Comparison of ENCODE assay signal across 31 cellular contexts in the genomic region with DNA sequence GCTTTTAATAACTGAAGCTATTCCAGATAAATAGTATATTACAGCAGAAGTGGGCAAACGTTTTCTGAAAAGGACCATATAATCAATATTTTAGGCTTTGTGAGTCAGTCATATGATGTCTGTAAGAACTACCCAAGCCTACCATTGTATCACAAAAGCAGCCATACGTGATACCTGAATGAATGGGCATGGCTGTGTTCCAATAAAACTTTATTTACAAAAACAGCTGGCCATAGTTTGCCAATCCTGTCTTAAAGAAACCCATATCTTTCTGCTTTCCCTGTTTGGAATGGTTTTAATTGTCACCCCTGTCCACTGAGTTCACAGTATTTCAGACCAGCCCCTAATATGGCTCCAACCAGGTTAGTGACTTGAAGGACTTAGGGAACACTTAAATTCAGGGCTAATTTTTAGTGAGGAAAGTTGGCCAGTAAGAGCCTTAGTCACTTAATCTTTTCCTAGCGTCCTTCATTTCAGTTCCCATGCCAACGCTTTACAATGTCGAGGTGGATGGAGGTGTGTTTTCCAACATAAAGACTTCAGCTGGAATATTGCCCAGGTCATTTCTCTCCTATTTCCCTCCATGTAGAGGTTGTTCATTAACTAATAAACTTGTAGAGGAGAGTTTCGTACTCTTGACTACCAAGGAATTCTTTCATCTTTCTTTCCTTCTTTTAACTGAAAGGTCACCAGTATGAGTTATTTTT.
A peak's percentile ranks its signal among the peaks of the same experiment; 100 is the strongest.
DNase-seq lines count a peak whose midpoint lies in the region; ATAC-seq and TF ChIP-seq lines count a peak whose summit lies in the region.
"Had no signal": no experiment of that assay in that cellular context is flagged by ENCODE, and none has a peak within 500 bp of the region (broad histone marks: within the 10 kb centered on the region; RNA-seq: fewer than 3 reads in every experiment).

No MANE protein-coding gene starts in this region.

- peaks cover 4% of the 10 kb centered on the region for H3K36me3 Mint-ChIP-seq in osteocyte (ENCODE audit: unreplicated experiment)
- no peaks in the 10 kb centered on the region for H3K36me3 Mint-ChIP-seq in activated naive CD8-positive, alpha-beta T cell treated with anti-CD3 and anti-CD28 coated beads, Interleukin-2, amount 50 U/mL, for 24 hours (ENCODE audit: low read depth)
- H3K36me3 Mint-ChIP-seq in T-helper 17 cell (ENCODE audit: low read depth), result no peaks in the 10 kb centered on the region
- H3K36me3 Mint-ChIP-seq: activated CD4-positive, alpha-beta memory T cell treated with anti-CD3 and anti-CD28 coated beads for 36 hours; activated naive CD8-positive, alpha-beta T cell; CD4-positive, CD25-positive, alpha-beta regulatory T cell; natural killer cell treated with Interleukin-12 subunit alpha and Interleukin-12 subunit beta and Interleukin-15 and Interleukin-18, amount 100 ng/mL, for 72 hours; T-cell had no signal

- no peaks in the 10 kb centered on the region for H3K9me3 ChIP-seq in T-helper 17 cell (ENCODE audit: control insufficient read depth, low read length, poor library complexity, severe bottlenecking)
- H3K9me3 ChIP-seq: ascending aorta, gastroesophageal sphincter, right lobe of liver, SJSA1 had no signal

- peak; percentile 62 for DNase-seq in Caki2 (ENCODE audit: low read depth)
- peak; percentile 94 for DNase-seq in DMS53 (lab: John Stamatoyannopoulos, UW)
- DNase-seq in osteocyte (ENCODE audit: extremely low spot score, unreplicated experiment), result no peak
- no peak for DNase-seq in activated naive CD8-positive, alpha-beta T cell treated with anti-CD3 and anti-CD28 coated beads, Interleukin-2, amount 50 U/mL, for 24 hours
- no peak for DNase-seq in T-helper 17 cell
- DNase-seq: activated CD4-positive, alpha-beta memory T cell treated with anti-CD3 and anti-CD28 coated beads for 36 hours; activated CD8-positive, alpha-beta memory T cell treated with anti-CD3 and anti-CD28 coated beads, Interleukin-2, amount 50 U/mL, for 48 hours; CD4-positive, CD25-positive, alpha-beta regulatory T cell; DND-41; H7; hippocampal formation; midbrain; NCI-H1048; NCI-H2171 treated with DMSO at 0.1 percent for 48 hours; NK-92 treated with Interleukin-12 subunit alpha and Interleukin-12 subunit beta, amount 100 ng/mL, for 24 hours; right lobe of liver; stimulated activated CD4-positive, alpha-beta T cell treated with anti-CD3 and anti-CD28 coated beads, Interleukin-4, amount 100 ng/mL, for 4 hours; stimulated activated naive CD4-positive, alpha-beta T cell; T-cell had no signal

- ATAC-seq in HG02840 (IDR thresholded peaks at IDR 0.05; ENCODE audit: low FRiP score, unreplicated experiment) (no peak), T-helper 17 cell (no peak)
- no peak for ATAC-seq in activated naive CD8-positive, alpha-beta T cell treated with anti-CD3 and anti-CD28 coated beads, Interleukin-2, amount 50 U/mL, for 24 hours
- ATAC-seq: activated CD4-positive, CD25-positive, alpha-beta regulatory T cell treated with anti-CD3 and anti-CD28 coated beads, Interleukin-2, amount 50 U/mL, for 24 hours; gastroesophageal sphincter; HepG2; natural killer cell treated with Interleukin-12 subunit alpha and Interleukin-12 subunit beta and Interleukin-15 and Interleukin-18, amount 100 ng/mL, for 72 hours; Panc1; right lobe of liver; T-cell had no signal

- no peaks in the 10 kb centered on the region for H3K9me3 Mint-ChIP-seq in osteocyte (ENCODE audit: unreplicated experiment)
- no peaks in the 10 kb centered on the region for H3K9me3 Mint-ChIP-seq in activated naive CD8-positive, alpha-beta T cell treated with anti-CD3 and anti-CD28 coated beads, Interleukin-2, amount 50 U/mL, for 24 hours
- H3K9me3 Mint-ChIP-seq: activated CD4-positive, alpha-beta memory T cell treated with anti-CD3 and anti-CD28 coated beads for 36 hours; activated T-helper 2 cell treated with anti-CD3 and anti-CD28 coated beads, Interferon-gamma antibody, Interleukin-2, Interleukin-4, amounts not matched to agents 10 μg/mL and 5 μg/mL and 100 μg/mL, durations not matched to agents 14 hours and 24 hours and 36 hours; dendritic cell treated with granulocyte-macrophage colony-stimulating factor and Interleukin-4, amounts not matched to agents 40 ng/mL and 50 ng/mL, for 4 days; natural killer cell treated with Interleukin-12 subunit alpha and Interleukin-12 subunit beta and Interleukin-15 and Interleukin-18, amount 100 ng/mL, for 72 hours had no signal

- in situ Hi-C loops in Caki2 (cut with HindIII; ENCODE audit: low pct_unique_long_range_greater_than_20kb, low sequenced_read_pairs), result no loop called here

- TF ChIP-seq CTCF in osteocyte (IDR thresholded peaks at IDR 0.05), result no peak

- H3K27me3 Mint-ChIP-seq in osteocyte (ENCODE audit: unreplicated experiment) (no peaks in the 10 kb centered on the region), T-helper 17 cell (peaks cover 11% of the 10 kb centered on the region)
- H3K27me3 Mint-ChIP-seq in activated naive CD8-positive, alpha-beta T cell treated with anti-CD3 and anti-CD28 coated beads, Interleukin-2, amount 50 U/mL, for 24 hours, result peaks cover 9% of the 10 kb centered on the region
- H3K27me3 Mint-ChIP-seq: CD4-positive, CD25-positive, alpha-beta regulatory T cell; dendritic cell treated with granulocyte-macrophage colony-stimulating factor and Interleukin-4, amounts not matched to agents 40 ng/mL and 50 ng/mL, for 4 days had no signal

- H3K4me1 Mint-ChIP-seq in osteocyte (ENCODE audit: unreplicated experiment), result peaks cover 24% of the 10 kb centered on the region
- H3K4me1 Mint-ChIP-seq in activated naive CD8-positive, alpha-beta T cell treated with anti-CD3 and anti-CD28 coated beads, Interleukin-2, amount 50 U/mL, for 24 hours, result no peaks in the 10 kb centered on the region
- H3K4me1 Mint-ChIP-seq in T-helper 17 cell, result no peaks in the 10 kb centered on the region
- H3K4me1 Mint-ChIP-seq: CD4-positive, CD25-positive, alpha-beta regulatory T cell; T-cell had no signal

- H3K4me3 Mint-ChIP-seq in osteocyte (ENCODE audit: unreplicated experiment) (no peak overlapping the region), T-helper 17 cell (no peak overlapping the region)
- no peak overlapping the region for H3K4me3 Mint-ChIP-seq in activated naive CD8-positive, alpha-beta T cell treated with anti-CD3 and anti-CD28 coated beads, Interleukin-2, amount 50 U/mL, for 24 hours
- H3K4me3 Mint-ChIP-seq: activated CD4-positive, alpha-beta memory T cell treated with anti-CD3 and anti-CD28 coated beads for 36 hours; activated naive CD8-positive, alpha-beta T cell; CD4-positive, CD25-positive, alpha-beta regulatory T cell; dendritic cell treated with granulocyte-macrophage colony-stimulating factor and Interleukin-4, amounts not matched to agents 40 ng/mL and 50 ng/mL, for 4 days; natural killer cell treated with Interleukin-12 subunit alpha and Interleukin-12 subunit beta and Interleukin-15 and Interleukin-18, amount 100 ng/mL, for 72 hours; T-cell had no signal

- H3K27ac Mint-ChIP-seq in osteocyte (ENCODE audit: unreplicated experiment) (peak overlapping the region; percentile 83), T-helper 17 cell (no peak overlapping the region)
- H3K27ac Mint-ChIP-seq in activated naive CD8-positive, alpha-beta T cell treated with anti-CD3 and anti-CD28 coated beads, Interleukin-2, amount 50 U/mL, for 24 hours, result no peak overlapping the region
- H3K27ac Mint-ChIP-seq: activated CD4-positive, alpha-beta memory T cell treated with anti-CD3 and anti-CD28 coated beads for 36 hours; activated naive CD8-positive, alpha-beta T cell; activated T-helper 2 cell treated with anti-CD3 and anti-CD28 coated beads, Interferon-gamma antibody, Interleukin-2, Interleukin-4, amounts not matched to agents 10 μg/mL and 5 μg/mL and 100 μg/mL, durations not matched to agents 14 hours and 24 hours and 36 hours; CD4-positive, CD25-positive, alpha-beta regulatory T cell; dendritic cell treated with granulocyte-macrophage colony-stimulating factor and Interleukin-4, amounts not matched to agents 40 ng/mL and 50 ng/mL, for 4 days; natural killer cell treated with Interleukin-12 subunit alpha and Interleukin-12 subunit beta and Interleukin-15 and Interleukin-18, amount 100 ng/mL, for 72 hours; T-cell had no signal

TF ChIP-seq in PFSK-1, 5 proteins besides CTCF, POLR2A, EP300 and RAD21:
- TF ChIP-seq, protein P1, sequence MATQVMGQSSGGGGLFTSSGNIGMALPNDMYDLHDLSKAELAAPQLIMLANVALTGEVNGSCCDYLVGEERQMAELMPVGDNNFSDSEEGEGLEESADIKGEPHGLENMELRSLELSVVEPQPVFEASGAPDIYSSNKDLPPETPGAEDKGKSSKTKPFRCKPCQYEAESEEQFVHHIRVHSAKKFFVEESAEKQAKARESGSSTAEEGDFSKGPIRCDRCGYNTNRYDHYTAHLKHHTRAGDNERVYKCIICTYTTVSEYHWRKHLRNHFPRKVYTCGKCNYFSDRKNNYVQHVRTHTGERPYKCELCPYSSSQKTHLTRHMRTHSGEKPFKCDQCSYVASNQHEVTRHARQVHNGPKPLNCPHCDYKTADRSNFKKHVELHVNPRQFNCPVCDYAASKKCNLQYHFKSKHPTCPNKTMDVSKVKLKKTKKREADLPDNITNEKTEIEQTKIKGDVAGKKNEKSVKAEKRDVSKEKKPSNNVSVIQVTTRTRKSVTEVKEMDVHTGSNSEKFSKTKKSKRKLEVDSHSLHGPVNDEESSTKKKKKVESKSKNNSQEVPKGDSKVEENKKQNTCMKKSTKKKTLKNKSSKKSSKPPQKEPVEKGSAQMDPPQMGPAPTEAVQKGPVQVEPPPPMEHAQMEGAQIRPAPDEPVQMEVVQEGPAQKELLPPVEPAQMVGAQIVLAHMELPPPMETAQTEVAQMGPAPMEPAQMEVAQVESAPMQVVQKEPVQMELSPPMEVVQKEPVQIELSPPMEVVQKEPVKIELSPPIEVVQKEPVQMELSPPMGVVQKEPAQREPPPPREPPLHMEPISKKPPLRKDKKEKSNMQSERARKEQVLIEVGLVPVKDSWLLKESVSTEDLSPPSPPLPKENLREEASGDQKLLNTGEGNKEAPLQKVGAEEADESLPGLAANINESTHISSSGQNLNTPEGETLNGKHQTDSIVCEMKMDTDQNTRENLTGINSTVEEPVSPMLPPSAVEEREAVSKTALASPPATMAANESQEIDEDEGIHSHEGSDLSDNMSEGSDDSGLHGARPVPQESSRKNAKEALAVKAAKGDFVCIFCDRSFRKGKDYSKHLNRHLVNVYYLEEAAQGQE (IDR thresholded peaks at IDR 0.05; ENCODE audit: insufficient read depth in 1 of 2, low read depth in 2 of 2, low read length in 2 of 2), result no peak
- TF ChIP-seq TAF1 (IDR thresholded peaks at IDR 0.05; ENCODE audit: borderline replicate concordance, insufficient read depth, low read length), result 0 out of 2 replicates have a peak, but pooled peaks have one; percentile 5
TF ChIP-seq in PFSK-1: peak in this region for 1.

Comparison
In these comparisons a context has a peak if more than half of its experiments do, and no peak if none do; other contexts are left out.
1. DNase-seq: peak in Caki2 (single experiment) and DMS53 (single experiment); none in osteocyte (single experiment), activated naive CD8-positive, alpha-beta T cell treated with anti-CD3 and anti-CD28 coated beads, Interleukin-2, amount 50 U/mL, for 24 hours (single experiment) and T-helper 17 cell (0 of 3).